15 cellular contexts compared by ENCODE assay signal in genomic region chr1:201377611-201378092, GRCh38. TPM values are rescaled to one million over a fixed set of nuclear protein-coding genes. Genes with fewer than 3 reads are reported as not detected.
A peak's percentile ranks its signal among the peaks of the same experiment; 100 is the strongest.
DNase-seq lines count a peak whose midpoint lies in the region; ATAC-seq, FAIRE-seq and TF ChIP-seq lines count a peak whose summit lies in the region.
"Had no signal": no experiment of that assay in that cellular context is flagged by ENCODE, and none has a peak within 500 bp of the region (broad histone marks: within the 10 kb centered on the region; RNA-seq: fewer than 3 reads in every experiment).

TSS of gene TNNT2 (minus strand) at chr1:201377680. CDS start at chr1:201373254, 4,426 bp downstream.

- H3K27ac ChIP-seq in AG04450 (ENCODE audit: low read depth, low read length), result peak within 1 kb of the TSS; percentile 31
- H3K27ac ChIP-seq in mesendoderm (ENCODE audit: low read depth, low read length), result peak within 1 kb of the TSS; percentile 80
- no peak within 1 kb of the TSS for H3K27ac ChIP-seq in stomach
- H3K27ac ChIP-seq in GM23248, result no peak within 1 kb of the TSS
- H3K27ac ChIP-seq: lower lobe of right lung, transverse colon had no signal

- H3K4ac ChIP-seq in mesendoderm (ENCODE audit: low read depth, low read length), result no peak within 1 kb of the TSS

- ATAC-seq in esophagus mucosa, result peak; percentile 20
- no peak for ATAC-seq in GM18870 (IDR thresholded peaks at IDR 0.05; ENCODE audit: unreplicated experiment)
- ATAC-seq: Panc1 had no signal

- no peak within 1 kb of the TSS for H3K18ac ChIP-seq in mesendoderm (ENCODE audit: low read length)

- H3K79me2 ChIP-seq in mesendoderm (ENCODE audit: control insufficient read depth, insufficient read depth, low read length) (no peaks in the 10 kb centered on the region), GM23248 (ENCODE audit: insufficient read depth) (no peaks in the 10 kb centered on the region)

- H3K9me3 ChIP-seq in AG04450 (ENCODE audit: control insufficient read depth, insufficient read depth, low read length) (peaks cover 4% of the 10 kb centered on the region), stomach (no peaks in the 10 kb centered on the region), GM23248 (ENCODE audit: low read depth) (no peaks in the 10 kb centered on the region)
- H3K9me3 ChIP-seq: lower lobe of right lung, transverse colon had no signal

- intact Hi-C loops in stomach (cut with DNase I; ENCODE audit: low total_unique reads), result no loop called here

- no peak within 1 kb of the TSS for H2AK5ac ChIP-seq in mesendoderm (ENCODE audit: low read length)

- TF ChIP-seq POLR2A in stomach (IDR thresholded peaks at IDR 0.05) (no peak), GM12892 (IDR thresholded peaks at IDR 0.05; ENCODE audit: low read depth, low read length) (no peak)

- no peak for TF ChIP-seq EP300 in stomach (IDR thresholded peaks at IDR 0.05)

- no peak within 1 kb of the TSS for H3K4me3 ChIP-seq in AG04450 (ENCODE audit: low read depth, low read length)
- no peak within 1 kb of the TSS for H3K4me3 ChIP-seq in mesendoderm (ENCODE audit: low read length)
- no peak within 1 kb of the TSS for H3K4me3 ChIP-seq in stomach
- no peak within 1 kb of the TSS for H3K4me3 ChIP-seq in GM23248
- H3K4me3 ChIP-seq: lower lobe of right lung, transverse colon had no signal

- no peaks in the 10 kb centered on the region for H3K9me2 ChIP-seq in GM23248 (ENCODE audit: insufficient read depth)

- H4K5ac ChIP-seq in mesendoderm (ENCODE audit: low read length), result no peak within 1 kb of the TSS

- H4K8ac ChIP-seq in mesendoderm (ENCODE audit: low read depth, low read length), result no peak within 1 kb of the TSS

- POLR2A ChIA-PET in AG04450 (lab: Yijun Ruan, JAX), result no interaction called here

- H4K20me1 ChIP-seq in GM23248 (ENCODE audit: insufficient read depth), result no peaks in the 10 kb centered on the region

- FAIRE-seq in GM12892 (lab: Jason Lieb, UNC), result no peak
- FAIRE-seq: A204.1 had no signal

- DNase-seq in AG04450 (ENCODE audit: low read depth, low spot score), result no peak
- DNase-seq in NCI-H524 (lab: John Stamatoyannopoulos, UW), result peak; percentile 80 to 91
- peak; percentile 47 for DNase-seq in mesendoderm
- no peak for DNase-seq in stomach
- no peak for DNase-seq in GM12892 (ENCODE audit: insufficient read length)
- no peak for DNase-seq in GM23248
- DNase-seq: activated CD4-positive, alpha-beta T cell treated with anti-CD3 and anti-CD28 coated beads, Interleukin-2, amount 10 ng/mL, durations not matched to agents 7 days and 5 days; lower lobe of right lung; occipital lobe; transverse colon had no signal

- no peak within 1 kb of the TSS for H2BK5ac ChIP-seq in mesendoderm (ENCODE audit: low read length)

- H3K36me3 ChIP-seq in mesendoderm (ENCODE audit: control insufficient read depth, insufficient read depth, low read length), result no peaks in the 10 kb centered on the region
- no peaks in the 10 kb centered on the region for H3K36me3 ChIP-seq in stomach
- H3K36me3 ChIP-seq in GM23248 (ENCODE audit: low read depth), result no peaks in the 10 kb centered on the region
- H3K36me3 ChIP-seq: lower lobe of right lung, transverse colon had no signal

- H3K79me1 ChIP-seq in mesendoderm (ENCODE audit: low read length), result no peaks in the 10 kb centered on the region

- no peak within 1 kb of the TSS for H2BK15ac ChIP-seq in mesendoderm (replicated peaks; ENCODE audit: low read depth)

- peaks cover 25% of the 10 kb centered on the region for H3K27me3 ChIP-seq in AG04450 (ENCODE audit: control insufficient read depth, insufficient read depth, low read length)
- H3K27me3 ChIP-seq in mesendoderm (ENCODE audit: insufficient read depth, low read length, poor library complexity), result no peaks in the 10 kb centered on the region
- peaks cover 0 to 42% (median 15%) of the 10 kb centered on the region in 3 donors for H3K27me3 ChIP-seq in stomach
- peaks cover 30% of the 10 kb centered on the region for H3K27me3 ChIP-seq in GM23248 (replicated peaks; ENCODE audit: insufficient read depth)

- WGBS in mesendoderm (ENCODE audit: extremely low coverage, insufficient coverage, low lambda C conversion rate), result no CpG with 5 or more reads among the region's 9 CpGs
- 30 to 54% (median 37%) methylated on average over 8 to 9 of the region's 9 CpGs for WGBS in stomach, 5 donors
- WGBS in GM23248 (ENCODE audit: low coverage in 1 of 2, low lambda C conversion rate in 2 of 2, missing lambda C conversion rate in 2 of 2), 2 experiments, result 81 to 94% methylated on average over 5 to 9 of the region's 9 CpGs

- CTCF ChIA-PET in AG04450 (lab: Charles Lee), result interaction anchor here (0.6 kb wide), 1 partner anchor 406 kb away, joined by 3 read pairs; no protein-coding TSS in a partner anchor

- no peak within 1 kb of the TSS for H2BK120ac ChIP-seq in mesendoderm (ENCODE audit: low read depth, low read length)

- H3K9ac ChIP-seq in mesendoderm (ENCODE audit: low read length) (no peak within 1 kb of the TSS), GM23248 (no peak within 1 kb of the TSS)

- H2AFZ ChIP-seq in GM23248, result no peak within 1 kb of the TSS

- in situ Hi-C loops in GM23248 (cut with MboI), result no loop called here

- H3K4me1 ChIP-seq in mesendoderm (ENCODE audit: control insufficient read depth, low read depth, low read length), result peaks cover 19% of the 10 kb centered on the region
- peaks cover 0 to 9% (median 4%) of the 10 kb centered on the region in 4 donors for H3K4me1 ChIP-seq in stomach
- no peaks in the 10 kb centered on the region for H3K4me1 ChIP-seq in GM23248 (ENCODE audit: insufficient read depth)
- H3K4me1 ChIP-seq: transverse colon had no signal

- no peak within 1 kb of the TSS for H3K23ac ChIP-seq in mesendoderm (ENCODE audit: low read length)

- no peaks in the 10 kb centered on the region for H3F3A ChIP-seq in GM23248 (ENCODE audit: insufficient read depth)

- H3K4me2 ChIP-seq in mesendoderm (ENCODE audit: low read length) (no peak within 1 kb of the TSS), GM23248 (ENCODE audit: unreplicated experiment) (no peak within 1 kb of the TSS)

- no peak for TF ChIP-seq CTCF in AG04450 (IDR thresholded peaks at IDR 0.05; ENCODE audit: low read depth, low read length)
- no peak for TF ChIP-seq CTCF in stomach (IDR thresholded peaks at IDR 0.05)

- peak within 1 kb of the TSS; percentile 61 for H3K56ac ChIP-seq in mesendoderm (ENCODE audit: low read length)

RNA-seq across cellular contexts. Expression of gene TNNT2, which starts in this region (rescaled TPM):
- 1.6 and 2.3 TPM in 2 replicates for polyA plus RNA-seq in AG04450 (2011; rRNA removed)
- 0.28 and 0.96 TPM in 2 replicates for polyA minus RNA-seq in AG04450 (2011; rRNA and poly(A)+ RNA removed)
- total RNA-seq in esophagus mucosa, result 3.9 TPM
- 9.1 TPM for polyA plus RNA-seq in mesendoderm (2013, experiment 1 of 2)
- polyA plus RNA-seq in mesendoderm (2013, experiment 2 of 2), result 10.8 TPM
- 1 to 10 TPM in 1 of 5 donors, not detected in 4; 1.5 TPM for total RNA-seq in stomach
- polyA plus RNA-seq in stomach, result 10 to 100 TPM in 1 of 3 donors, 1 to 10 TPM in 2; 6.4 to 12.0 (median 7.0) TPM
- not detected for polyA plus RNA-seq in GM12892 (2012; ENCODE audit: missing spikeins)
- not detected in 2 replicates for total RNA-seq in GM23248 (2014; rRNA removed; shearing (Covaris generic))
- polyA plus RNA-seq in GM23248 (2016; fragmentation: Nextera tagmentation; extraction: Ambion mirVana), result 1.7 TPM in 1 of 2 replicates, not detected in the other
- total RNA-seq: activated CD4-positive, alpha-beta T cell treated with anti-CD3 and anti-CD28 coated beads, Interleukin-2, amount 10 ng/mL, durations not matched to agents 7 days and 5 days; occipital lobe; T-helper 2 cell treated with Interferon-gamma antibody and Interleukin-4, amounts not matched to agents 100 ng/mL and 5 ng/mL, for 36 hours had no signal

Comparison
In these comparisons a context has a peak if more than half of its experiments do, and no peak if none do; other contexts are left out.
1. DNase-seq: peak in NCI-H524 (2 of 2) and mesendoderm (single experiment); none in AG04450 (single experiment), stomach (single experiment), GM12892 (single experiment) and GM23248 (single experiment).
2. H3K27ac ChIP-seq: peak in AG04450 (single experiment) and mesendoderm (single experiment); none in stomach (0 of 5) and GM23248 (single experiment).